Comparison of ENCODE assay signal across 1 cellular context in the genomic region with DNA sequence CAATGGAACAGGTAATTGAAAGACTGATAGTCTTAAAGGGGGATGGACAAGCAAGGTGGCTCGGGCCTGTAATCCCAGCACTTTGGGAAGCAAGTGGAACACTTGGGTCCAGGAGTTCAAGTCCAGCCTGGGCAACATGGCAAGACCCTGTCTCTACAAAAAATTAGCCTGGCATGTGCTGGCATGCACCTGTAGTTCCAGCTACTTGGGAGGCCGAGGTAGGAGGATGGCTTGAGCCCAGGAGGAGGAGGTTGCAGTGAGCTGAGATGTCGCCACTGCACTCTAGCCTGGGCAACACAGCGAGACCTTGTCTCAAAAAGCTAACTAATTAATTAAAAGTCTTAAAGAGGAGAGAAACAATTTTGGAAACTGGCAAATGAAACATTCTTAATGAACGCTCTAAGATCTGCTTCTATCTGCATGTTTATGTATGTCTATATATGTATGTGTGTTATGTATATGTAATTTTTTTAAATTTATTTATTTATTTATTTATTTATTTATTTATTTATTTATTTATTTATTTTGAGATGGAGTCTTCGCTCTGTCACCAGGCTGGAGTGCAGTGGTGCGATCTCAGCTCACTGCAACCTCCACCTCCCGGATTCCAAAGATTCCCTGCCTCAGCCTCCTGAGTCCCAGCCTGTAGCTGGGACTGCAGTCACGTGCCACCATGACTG.
TF ChIP-seq lines count a peak whose summit lies in the region.

No MANE protein-coding gene starts in this region.

TF ChIP-seq in HEK293, 187 proteins besides CTCF, POLR2A, EP300 and RAD21 (continued from another document and continues in another):
- TF ChIP-seq, protein P1, sequence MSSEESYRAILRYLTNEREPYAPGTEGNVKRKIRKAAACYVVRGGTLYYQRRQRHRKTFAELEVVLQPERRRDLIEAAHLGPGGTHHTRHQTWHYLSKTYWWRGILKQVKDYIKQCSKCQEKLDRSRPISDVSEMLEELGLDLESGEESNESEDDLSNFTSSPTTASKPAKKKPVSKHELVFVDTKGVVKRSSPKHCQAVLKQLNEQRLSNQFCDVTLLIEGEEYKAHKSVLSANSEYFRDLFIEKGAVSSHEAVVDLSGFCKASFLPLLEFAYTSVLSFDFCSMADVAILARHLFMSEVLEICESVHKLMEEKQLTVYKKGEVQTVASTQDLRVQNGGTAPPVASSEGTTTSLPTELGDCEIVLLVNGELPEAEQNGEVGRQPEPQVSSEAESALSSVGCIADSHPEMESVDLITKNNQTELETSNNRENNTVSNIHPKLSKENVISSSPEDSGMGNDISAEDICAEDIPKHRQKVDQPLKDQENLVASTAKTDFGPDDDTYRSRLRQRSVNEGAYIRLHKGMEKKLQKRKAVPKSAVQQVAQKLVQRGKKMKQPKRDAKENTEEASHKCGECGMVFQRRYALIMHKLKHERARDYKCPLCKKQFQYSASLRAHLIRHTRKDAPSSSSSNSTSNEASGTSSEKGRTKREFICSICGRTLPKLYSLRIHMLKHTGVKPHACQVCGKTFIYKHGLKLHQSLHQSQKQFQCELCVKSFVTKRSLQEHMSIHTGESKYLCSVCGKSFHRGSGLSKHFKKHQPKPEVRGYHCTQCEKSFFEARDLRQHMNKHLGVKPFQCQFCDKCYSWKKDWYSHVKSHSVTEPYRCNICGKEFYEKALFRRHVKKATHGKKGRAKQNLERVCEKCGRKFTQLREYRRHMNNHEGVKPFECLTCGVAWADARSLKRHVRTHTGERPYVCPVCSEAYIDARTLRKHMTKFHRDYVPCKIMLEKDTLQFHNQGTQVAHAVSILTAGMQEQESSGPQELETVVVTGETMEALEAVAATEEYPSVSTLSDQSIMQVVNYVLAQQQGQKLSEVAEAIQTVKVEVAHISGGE (tag by site-specific recombination; conservative IDR thresholded peaks at IDR 0.05; ENCODE audit: low read depth) = peak; percentile 87
- peak; percentile 94 for TF ChIP-seq ZNF433 (tag by site-specific recombination; IDR thresholded peaks at IDR 0.05; ENCODE audit: low read depth)
- peak; percentile 43; the same call in 1 of the 2 replicates for TF ChIP-seq ZNF341 (tag by site-specific recombination; IDR thresholded peaks at IDR 0.05; ENCODE audit: low read depth)
- TF ChIP-seq ZNF600 (tag by site-specific recombination; IDR thresholded peaks at IDR 0.05) = no peak
- TF ChIP-seq, protein P2, sequence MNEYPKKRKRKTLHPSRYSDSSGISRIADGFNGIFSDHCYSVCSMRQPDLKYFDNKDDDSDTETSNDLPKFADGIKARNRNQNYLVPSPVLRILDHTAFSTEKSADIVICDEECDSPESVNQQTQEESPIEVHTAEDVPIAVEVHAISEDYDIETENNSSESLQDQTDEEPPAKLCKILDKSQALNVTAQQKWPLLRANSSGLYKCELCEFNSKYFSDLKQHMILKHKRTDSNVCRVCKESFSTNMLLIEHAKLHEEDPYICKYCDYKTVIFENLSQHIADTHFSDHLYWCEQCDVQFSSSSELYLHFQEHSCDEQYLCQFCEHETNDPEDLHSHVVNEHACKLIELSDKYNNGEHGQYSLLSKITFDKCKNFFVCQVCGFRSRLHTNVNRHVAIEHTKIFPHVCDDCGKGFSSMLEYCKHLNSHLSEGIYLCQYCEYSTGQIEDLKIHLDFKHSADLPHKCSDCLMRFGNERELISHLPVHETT (tag by site-specific recombination; IDR thresholded peaks at IDR 0.05) = peak; percentile 65; the same call in 1 of the 2 replicates
- 0 out of 2 replicates have a peak, but pooled peaks have one; percentile 80 for TF ChIP-seq ZNF501 (tag by site-specific recombination; IDR thresholded peaks at IDR 0.05)
- TF ChIP-seq ZFHX2 (tag by site-specific recombination; conservative IDR thresholded peaks at IDR 0.05) = no peak
- TF ChIP-seq ZNF623 (tag by site-specific recombination; IDR thresholded peaks at IDR 0.05) = peak; percentile 86
- peak; percentile 88; the same call in 1 of the 2 replicates for TF ChIP-seq ZFP37 (tag by site-specific recombination; IDR thresholded peaks at IDR 0.05)
- TF ChIP-seq ZNF19 (tag by site-specific recombination; IDR thresholded peaks at IDR 0.05; ENCODE audit: low read depth) = peak; percentile 41; the same call in 1 of the 2 replicates
- peak; percentile 82 for TF ChIP-seq ZBTB8A (tag by site-specific recombination; IDR thresholded peaks at IDR 0.05)
- TF ChIP-seq, protein P3, sequence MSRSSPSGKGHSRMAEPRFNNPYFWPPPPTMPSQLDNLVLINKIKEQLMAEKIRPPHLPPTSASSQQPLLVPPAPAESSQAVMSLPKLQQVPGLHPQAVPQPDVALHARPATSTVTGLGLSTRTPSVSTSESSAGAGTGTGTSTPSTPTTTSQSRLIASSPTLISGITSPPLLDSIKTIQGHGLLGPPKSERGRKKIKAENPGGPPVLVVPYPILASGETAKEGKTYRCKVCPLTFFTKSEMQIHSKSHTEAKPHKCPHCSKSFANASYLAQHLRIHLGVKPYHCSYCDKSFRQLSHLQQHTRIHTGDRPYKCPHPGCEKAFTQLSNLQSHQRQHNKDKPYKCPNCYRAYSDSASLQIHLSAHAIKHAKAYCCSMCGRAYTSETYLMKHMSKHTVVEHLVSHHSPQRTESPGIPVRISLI (tag by site-specific recombination; IDR thresholded peaks at IDR 0.05) = no peak
- TF ChIP-seq KLF8 (tag by site-specific recombination; IDR thresholded peaks at IDR 0.05) = no peak
- TF ChIP-seq, protein P4, sequence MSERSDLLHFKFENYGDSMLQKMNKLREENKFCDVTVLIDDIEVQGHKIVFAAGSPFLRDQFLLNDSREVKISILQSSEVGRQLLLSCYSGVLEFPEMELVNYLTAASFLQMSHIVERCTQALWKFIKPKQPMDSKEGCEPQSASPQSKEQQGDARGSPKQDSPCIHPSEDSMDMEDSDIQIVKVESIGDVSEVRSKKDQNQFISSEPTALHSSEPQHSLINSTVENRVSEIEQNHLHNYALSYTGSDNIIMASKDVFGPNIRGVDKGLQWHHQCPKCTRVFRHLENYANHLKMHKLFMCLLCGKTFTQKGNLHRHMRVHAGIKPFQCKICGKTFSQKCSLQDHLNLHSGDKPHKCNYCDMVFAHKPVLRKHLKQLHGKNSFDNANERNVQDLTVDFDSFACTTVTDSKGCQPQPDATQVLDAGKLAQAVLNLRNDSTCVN (tag by site-specific recombination; optimal IDR thresholded peaks at IDR 0.05) = no peak
- TF ChIP-seq MYNN (tag by site-specific recombination; IDR thresholded peaks at IDR 0.05; ENCODE audit: borderline replicate concordance) = no peak
- TF ChIP-seq ZNF76 (tag by site-specific recombination; IDR thresholded peaks at IDR 0.05; ENCODE audit: borderline replicate concordance, low read depth) = no peak
- no peak for TF ChIP-seq ZNF830 (tag by site-specific recombination; IDR thresholded peaks at IDR 0.05; ENCODE audit: low read depth)
- TF ChIP-seq BCL11A (tag by site-specific recombination; IDR thresholded peaks at IDR 0.05; ENCODE audit: low read depth) = no peak
- TF ChIP-seq ZNF394 (tag by site-specific recombination; IDR thresholded peaks at IDR 0.05; ENCODE audit: borderline replicate concordance) = peak; percentile 98
- peak; percentile 91 for TF ChIP-seq ZNF266 (tag by site-specific recombination; IDR thresholded peaks at IDR 0.05; ENCODE audit: low read depth)
- TF ChIP-seq, protein P5, sequence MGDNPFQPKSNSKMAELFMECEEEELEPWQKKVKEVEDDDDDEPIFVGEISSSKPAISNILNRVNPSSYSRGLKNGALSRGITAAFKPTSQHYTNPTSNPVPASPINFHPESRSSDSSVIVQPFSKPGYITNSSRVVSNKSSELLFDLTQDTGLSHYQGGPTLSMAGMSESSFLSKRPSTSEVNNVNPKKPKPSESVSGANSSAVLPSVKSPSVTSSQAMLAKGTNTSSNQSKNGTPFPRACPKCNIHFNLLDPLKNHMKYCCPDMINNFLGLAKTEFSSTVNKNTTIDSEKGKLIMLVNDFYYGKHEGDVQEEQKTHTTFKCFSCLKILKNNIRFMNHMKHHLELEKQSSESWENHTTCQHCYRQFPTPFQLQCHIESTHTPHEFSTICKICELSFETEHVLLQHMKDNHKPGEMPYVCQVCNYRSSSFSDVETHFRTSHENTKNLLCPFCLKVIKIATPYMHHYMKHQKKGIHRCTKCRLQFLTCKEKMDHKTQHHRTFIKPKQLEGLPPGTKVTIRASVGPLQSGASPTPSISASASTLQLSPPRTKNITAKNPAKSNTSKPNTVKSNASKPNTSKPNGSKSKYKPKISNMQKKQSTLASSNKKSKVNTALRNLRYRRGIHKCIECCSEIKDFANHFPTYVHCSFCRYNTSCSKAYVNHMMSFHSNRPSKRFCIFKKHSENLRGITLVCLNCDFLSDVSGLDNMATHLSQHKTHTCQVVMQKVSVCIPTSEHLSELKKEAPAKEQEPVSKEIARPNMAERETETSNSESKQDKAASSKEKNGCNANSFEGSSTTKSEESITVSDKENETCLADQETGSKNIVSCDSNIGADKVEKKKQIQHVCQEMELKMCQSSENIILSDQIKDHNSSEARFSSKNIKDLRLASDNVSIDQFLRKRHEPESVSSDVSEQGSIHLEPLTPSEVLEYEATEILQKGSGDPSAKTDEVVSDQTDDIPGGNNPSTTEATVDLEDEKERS (tag by site-specific recombination; IDR thresholded peaks at IDR 0.05) = no peak
- TF ChIP-seq ZNF48 (tag by site-specific recombination; IDR thresholded peaks at IDR 0.05) = no peak
- TF ChIP-seq, protein P6, sequence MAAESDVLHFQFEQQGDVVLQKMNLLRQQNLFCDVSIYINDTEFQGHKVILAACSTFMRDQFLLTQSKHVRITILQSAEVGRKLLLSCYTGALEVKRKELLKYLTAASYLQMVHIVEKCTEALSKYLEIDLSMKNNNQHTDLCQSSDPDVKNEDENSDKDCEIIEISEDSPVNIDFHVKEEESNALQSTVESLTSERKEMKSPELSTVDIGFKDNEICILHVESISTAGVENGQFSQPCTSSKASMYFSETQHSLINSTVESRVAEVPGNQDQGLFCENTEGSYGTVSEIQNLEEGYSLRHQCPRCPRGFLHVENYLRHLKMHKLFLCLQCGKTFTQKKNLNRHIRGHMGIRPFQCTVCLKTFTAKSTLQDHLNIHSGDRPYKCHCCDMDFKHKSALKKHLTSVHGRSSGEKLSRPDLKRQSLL (tag by site-specific recombination; IDR thresholded peaks at IDR 0.05) = no peak
- TF ChIP-seq ZNF146 (tag by site-specific recombination; IDR thresholded peaks at IDR 0.05) = no peak
- TF ChIP-seq, protein P7, sequence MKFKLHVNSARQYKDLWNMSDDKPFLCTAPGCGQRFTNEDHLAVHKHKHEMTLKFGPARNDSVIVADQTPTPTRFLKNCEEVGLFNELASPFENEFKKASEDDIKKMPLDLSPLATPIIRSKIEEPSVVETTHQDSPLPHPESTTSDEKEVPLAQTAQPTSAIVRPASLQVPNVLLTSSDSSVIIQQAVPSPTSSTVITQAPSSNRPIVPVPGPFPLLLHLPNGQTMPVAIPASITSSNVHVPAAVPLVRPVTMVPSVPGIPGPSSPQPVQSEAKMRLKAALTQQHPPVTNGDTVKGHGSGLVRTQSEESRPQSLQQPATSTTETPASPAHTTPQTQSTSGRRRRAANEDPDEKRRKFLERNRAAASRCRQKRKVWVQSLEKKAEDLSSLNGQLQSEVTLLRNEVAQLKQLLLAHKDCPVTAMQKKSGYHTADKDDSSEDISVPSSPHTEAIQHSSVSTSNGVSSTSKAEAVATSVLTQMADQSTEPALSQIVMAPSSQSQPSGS (tag by site-specific recombination; IDR thresholded peaks at IDR 0.05; ENCODE audit: low read depth) = no peak
- no peak for TF ChIP-seq IKZF3 (tag by site-specific recombination; IDR thresholded peaks at IDR 0.05)
- TF ChIP-seq ZNF292 (tag by site-specific recombination; IDR thresholded peaks at IDR 0.05; ENCODE audit: borderline replicate concordance, low read depth) = 0 out of 2 replicates have a peak, but pooled peaks have one; percentile 51
- no peak for TF ChIP-seq ZNF311 (tag by site-specific recombination; IDR thresholded peaks at IDR 0.05; ENCODE audit: borderline replicate concordance)
- peak; percentile 62; the same call in 1 of the 2 replicates for TF ChIP-seq GLI2 (tag by site-specific recombination; IDR thresholded peaks at IDR 0.05; ENCODE audit: borderline replicate concordance, low read depth)
- peak; percentile 45; the same call in 1 of the 2 replicates for TF ChIP-seq SP3 (tag by site-specific recombination; IDR thresholded peaks at IDR 0.05)
- TF ChIP-seq, protein P8, sequence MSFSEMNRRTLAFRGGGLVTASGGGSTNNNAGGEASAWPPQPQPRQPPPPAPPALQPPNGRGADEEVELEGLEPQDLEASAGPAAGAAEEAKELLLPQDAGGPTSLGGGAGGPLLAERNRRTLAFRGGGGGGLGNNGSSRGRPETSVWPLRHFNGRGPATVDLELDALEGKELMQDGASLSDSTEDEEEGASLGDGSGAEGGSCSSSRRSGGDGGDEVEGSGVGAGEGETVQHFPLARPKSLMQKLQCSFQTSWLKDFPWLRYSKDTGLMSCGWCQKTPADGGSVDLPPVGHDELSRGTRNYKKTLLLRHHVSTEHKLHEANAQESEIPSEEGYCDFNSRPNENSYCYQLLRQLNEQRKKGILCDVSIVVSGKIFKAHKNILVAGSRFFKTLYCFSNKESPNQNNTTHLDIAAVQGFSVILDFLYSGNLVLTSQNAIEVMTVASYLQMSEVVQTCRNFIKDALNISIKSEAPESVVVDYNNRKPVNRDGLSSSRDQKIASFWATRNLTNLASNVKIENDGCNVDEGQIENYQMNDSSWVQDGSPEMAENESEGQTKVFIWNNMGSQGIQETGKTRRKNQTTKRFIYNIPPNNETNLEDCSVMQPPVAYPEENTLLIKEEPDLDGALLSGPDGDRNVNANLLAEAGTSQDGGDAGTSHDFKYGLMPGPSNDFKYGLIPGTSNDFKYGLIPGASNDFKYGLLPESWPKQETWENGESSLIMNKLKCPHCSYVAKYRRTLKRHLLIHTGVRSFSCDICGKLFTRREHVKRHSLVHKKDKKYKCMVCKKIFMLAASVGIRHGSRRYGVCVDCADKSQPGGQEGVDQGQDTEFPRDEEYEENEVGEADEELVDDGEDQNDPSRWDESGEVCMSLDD (tag by site-specific recombination; IDR thresholded peaks at IDR 0.05) = no peak
- TF ChIP-seq, protein P9, sequence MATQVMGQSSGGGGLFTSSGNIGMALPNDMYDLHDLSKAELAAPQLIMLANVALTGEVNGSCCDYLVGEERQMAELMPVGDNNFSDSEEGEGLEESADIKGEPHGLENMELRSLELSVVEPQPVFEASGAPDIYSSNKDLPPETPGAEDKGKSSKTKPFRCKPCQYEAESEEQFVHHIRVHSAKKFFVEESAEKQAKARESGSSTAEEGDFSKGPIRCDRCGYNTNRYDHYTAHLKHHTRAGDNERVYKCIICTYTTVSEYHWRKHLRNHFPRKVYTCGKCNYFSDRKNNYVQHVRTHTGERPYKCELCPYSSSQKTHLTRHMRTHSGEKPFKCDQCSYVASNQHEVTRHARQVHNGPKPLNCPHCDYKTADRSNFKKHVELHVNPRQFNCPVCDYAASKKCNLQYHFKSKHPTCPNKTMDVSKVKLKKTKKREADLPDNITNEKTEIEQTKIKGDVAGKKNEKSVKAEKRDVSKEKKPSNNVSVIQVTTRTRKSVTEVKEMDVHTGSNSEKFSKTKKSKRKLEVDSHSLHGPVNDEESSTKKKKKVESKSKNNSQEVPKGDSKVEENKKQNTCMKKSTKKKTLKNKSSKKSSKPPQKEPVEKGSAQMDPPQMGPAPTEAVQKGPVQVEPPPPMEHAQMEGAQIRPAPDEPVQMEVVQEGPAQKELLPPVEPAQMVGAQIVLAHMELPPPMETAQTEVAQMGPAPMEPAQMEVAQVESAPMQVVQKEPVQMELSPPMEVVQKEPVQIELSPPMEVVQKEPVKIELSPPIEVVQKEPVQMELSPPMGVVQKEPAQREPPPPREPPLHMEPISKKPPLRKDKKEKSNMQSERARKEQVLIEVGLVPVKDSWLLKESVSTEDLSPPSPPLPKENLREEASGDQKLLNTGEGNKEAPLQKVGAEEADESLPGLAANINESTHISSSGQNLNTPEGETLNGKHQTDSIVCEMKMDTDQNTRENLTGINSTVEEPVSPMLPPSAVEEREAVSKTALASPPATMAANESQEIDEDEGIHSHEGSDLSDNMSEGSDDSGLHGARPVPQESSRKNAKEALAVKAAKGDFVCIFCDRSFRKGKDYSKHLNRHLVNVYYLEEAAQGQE (tag by site-specific recombination; IDR thresholded peaks at IDR 0.05) = peak; percentile 81
- TF ChIP-seq ZNF514 (tag by site-specific recombination; IDR thresholded peaks at IDR 0.05) = 0 out of 2 replicates have a peak, but pooled peaks have one; percentile 45
- no peak for TF ChIP-seq ZNF248 (tag by site-specific recombination; IDR thresholded peaks at IDR 0.05)
- no peak for TF ChIP-seq HOXC10 (CRISPR knock-in tag; IDR thresholded peaks at IDR 0.05)
